8 cellular contexts compared by ENCODE assay signal in genomic region chr17:21286066-21286770, GRCh38. TPM values are rescaled to one million over a fixed set of nuclear protein-coding genes. Genes with fewer than 3 reads are reported as not detected.
DNase-seq lines count a peak whose midpoint lies in the region; ATAC-seq, FAIRE-seq and TF ChIP-seq lines count a peak whose summit lies in the region.

No MANE protein-coding gene starts in this region.

- peaks cover 72% of the 10 kb centered on the region for H3K4me1 Mint-ChIP-seq in stimulated activated effector memory CD8-positive, alpha-beta T cell treated with anti-CD3 and anti-CD28 coated beads, Interleukin-12 subunit alpha, Interleukin-12 subunit beta, amount 100 ng/mL, for 72 hours

- no peak for TF ChIP-seq CTCF in bronchial epithelial cell (IDR thresholded peaks at IDR 0.05; ENCODE audit: insufficient read depth, low read length, severe bottlenecking)

- DNase-seq in COLO668 (lab: John Stamatoyannopoulos, UW; ENCODE audit: unreplicated experiment) = peak; percentile 73
- DNase-seq in RKO (ENCODE audit: low spot score) = peak; percentile 97
- peak; percentile 95 for DNase-seq in bronchial epithelial cell (ENCODE audit: low read depth)
- DNase-seq in stimulated activated effector memory CD8-positive, alpha-beta T cell treated with anti-CD3 and anti-CD28 coated beads, Interleukin-12 subunit alpha, Interleukin-12 subunit beta, amount 100 ng/mL, for 72 hours (ENCODE audit: low spot score in 2 of 2) = no peak
- no peak for DNase-seq in D341Med (ENCODE audit: low spot score)

- H3K4me1 ChIP-seq in HUES6 (ENCODE audit: control insufficient read depth, insufficient read depth, low read length) = peaks cover 38% of the 10 kb centered on the region

- peaks cover under 1% of the 10 kb centered on the region; the same call in 1 of the 2 replicates for H3K9me3 ChIP-seq in HUES6 (ENCODE audit: control insufficient read depth, insufficient read depth, low read depth, low read length)

- peaks cover 1% of the 10 kb centered on the region; the same call in 1 of the 2 replicates for H3K36me3 ChIP-seq in HUES6 (ENCODE audit: control insufficient read depth, insufficient read depth, low read length)
- H3K36me3 ChIP-seq in bronchial epithelial cell (ENCODE audit: control insufficient read depth, insufficient read depth, low read length) = peaks cover 1% of the 10 kb centered on the region

- no peak overlapping the region for H3K27ac ChIP-seq in HUES6 (ENCODE audit: low read depth, low read length)
- H3K27ac ChIP-seq in layer of hippocampus (ENCODE audit: low read depth, low read length) = peak overlapping the region; percentile 84

- H3K9me3 Mint-ChIP-seq in stimulated activated effector memory CD8-positive, alpha-beta T cell treated with anti-CD3 and anti-CD28 coated beads, Interleukin-12 subunit alpha, Interleukin-12 subunit beta, amount 100 ng/mL, for 72 hours = no peaks in the 10 kb centered on the region

- H3K4me3 ChIP-seq in HUES6 (ENCODE audit: low read depth, low read length) (peak overlapping the region; percentile 90), bronchial epithelial cell (ENCODE audit: low read depth, low read length) (peak overlapping the region; percentile 68)

- peaks cover 49% of the 10 kb centered on the region for H3K36me3 Mint-ChIP-seq in stimulated activated effector memory CD8-positive, alpha-beta T cell treated with anti-CD3 and anti-CD28 coated beads, Interleukin-12 subunit alpha, Interleukin-12 subunit beta, amount 100 ng/mL, for 72 hours

- peak overlapping the region; percentile 99 for H3K4me3 Mint-ChIP-seq in stimulated activated effector memory CD8-positive, alpha-beta T cell treated with anti-CD3 and anti-CD28 coated beads, Interleukin-12 subunit alpha, Interleukin-12 subunit beta, amount 100 ng/mL, for 72 hours

- ATAC-seq in stimulated activated effector memory CD8-positive, alpha-beta T cell treated with anti-CD3 and anti-CD28 coated beads, Interleukin-12 subunit alpha, Interleukin-12 subunit beta, amount 100 ng/mL, for 72 hours = no peak
- ATAC-seq in GM21423 (IDR thresholded peaks at IDR 0.05; ENCODE audit: unreplicated experiment) = no peak

- H3K27me3 ChIP-seq in HUES6 (ENCODE audit: control insufficient read depth, insufficient read depth, low read length) (peaks cover 24% of the 10 kb centered on the region), bronchial epithelial cell (ENCODE audit: control insufficient read depth, insufficient read depth, low read length) (no peaks in the 10 kb centered on the region), layer of hippocampus (ENCODE audit: control insufficient read depth, insufficient read depth, low read length) (no peaks in the 10 kb centered on the region)

- H3K27ac Mint-ChIP-seq in stimulated activated effector memory CD8-positive, alpha-beta T cell treated with anti-CD3 and anti-CD28 coated beads, Interleukin-12 subunit alpha, Interleukin-12 subunit beta, amount 100 ng/mL, for 72 hours = peak overlapping the region; percentile 89

- FAIRE-seq in bronchial epithelial cell (lab: Jason Lieb, UNC) = peak; percentile 98

- peak overlapping the region; percentile 77 for H3K9ac ChIP-seq in HUES6 (ENCODE audit: low read length)

RNA-seq across cellular contexts. Expression of gene MAP2K3, which starts 1.7 kb away (rescaled TPM):
- total RNA-seq in bronchial epithelial cell = 5.3 and 7.7 TPM in 2 replicates

RNA-seq across cellular contexts. Expression of gene NATD1, which starts 33.0 kb away (rescaled TPM):
- total RNA-seq in bronchial epithelial cell = 0.53 and 0.77 TPM in 2 replicates

Comparison
In these comparisons a context has a peak if more than half of its experiments do, and no peak if none do; other contexts are left out.
1. DNase-seq: peak in COLO668 (single experiment), RKO (single experiment) and bronchial epithelial cell (single experiment); none in stimulated activated effector memory CD8-positive, alpha-beta T cell treated with anti-CD3 and anti-CD28 coated beads, Interleukin-12 subunit alpha, Interleukin-12 subunit beta, amount 100 ng/mL, for 72 hours (0 of 2) and D341Med (single experiment).